ENCODE assay signal across 27 cellular contexts in the genomic region with DNA sequence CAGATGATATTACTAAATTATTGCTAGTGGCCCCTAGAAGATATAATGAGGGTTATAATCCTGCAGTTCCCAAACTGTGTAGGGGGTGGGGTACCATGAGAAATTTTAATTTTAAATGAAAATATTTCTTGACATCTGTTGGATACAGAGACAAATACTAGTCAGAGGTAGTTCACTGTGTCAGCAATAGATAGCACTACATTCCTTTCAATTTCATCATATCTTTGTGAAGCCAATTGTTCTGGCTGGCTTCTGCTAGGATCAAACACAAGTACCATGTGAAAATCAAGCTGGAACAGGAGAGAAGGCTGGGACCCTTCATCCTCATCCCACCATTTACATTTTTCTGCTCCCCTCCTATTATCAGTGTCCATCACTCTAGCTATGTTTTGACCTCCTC.
A peak's percentile ranks its signal among the peaks of the same experiment; 100 is the strongest.
DNase-seq lines count a peak whose midpoint lies in the region; ATAC-seq, FAIRE-seq and TF ChIP-seq lines count a peak whose summit lies in the region.
"Had no signal": no experiment of that assay in that cellular context is flagged by ENCODE, and none has a peak within 500 bp of the region (broad histone marks: within the 10 kb centered on the region; RNA-seq: fewer than 3 reads in every experiment).

No MANE protein-coding gene starts in this region.

- CTCF ChIA-PET in SK-N-SH (lab: Yijun Ruan, JAX) = no interaction called here

- H3F3A ChIP-seq in SK-N-SH (replicated peaks; ENCODE audit: insufficient read depth) = no peaks in the 10 kb centered on the region

- H2AFZ ChIP-seq in SK-N-SH (ENCODE audit: low read depth) (no peak overlapping the region), astrocyte (ENCODE audit: low read depth, low read length) (no peak overlapping the region)
- H2AFZ ChIP-seq: GM23248 had no signal

- H3K9ac ChIP-seq in SK-N-SH (no peak overlapping the region), astrocyte (ENCODE audit: low read length) (no peak overlapping the region)
- H3K9ac ChIP-seq: GM23248 had no signal

- no peaks in the 10 kb centered on the region for H3K27me3 ChIP-seq in SK-N-SH (ENCODE audit: insufficient read depth)
- H3K27me3 ChIP-seq in astrocyte (ENCODE audit: insufficient read depth, low read length) = no peaks in the 10 kb centered on the region
- H3K27me3 ChIP-seq in foreskin keratinocyte = no peaks in the 10 kb centered on the region
- H3K27me3 ChIP-seq: MG63, SJCRH30 had no signal

- H3K27ac Mint-ChIP-seq in astrocyte (ENCODE audit: unreplicated experiment) = peak overlapping the region; percentile 63
- H3K27ac Mint-ChIP-seq: B cell; CD8-positive, alpha-beta T cell; HFFc6 had no signal

- H3K79me2 ChIP-seq in SK-N-SH (ENCODE audit: insufficient read depth) (no peaks in the 10 kb centered on the region), astrocyte (ENCODE audit: insufficient read depth, low read length) (no peaks in the 10 kb centered on the region)

- no peak for TF ChIP-seq RAD21 in SK-N-SH (IDR thresholded peaks at IDR 0.05; ENCODE audit: low read length)

- no peaks in the 10 kb centered on the region for H4K20me1 ChIP-seq in SK-N-SH (ENCODE audit: insufficient read depth)
- no peaks in the 10 kb centered on the region for H4K20me1 ChIP-seq in astrocyte (ENCODE audit: insufficient read depth, low read length)

- H3K9me2 ChIP-seq in SK-N-SH = no peaks in the 10 kb centered on the region

- POLR2A ChIA-PET in SK-N-SH (lab: Yijun Ruan, JAX) = no interaction called here

- no peaks in the 10 kb centered on the region for H3K27me3 Mint-ChIP-seq in astrocyte (ENCODE audit: low read depth, unreplicated experiment)
- H3K27me3 Mint-ChIP-seq: B cell had no signal

- H3K4me3 Mint-ChIP-seq in astrocyte (ENCODE audit: unreplicated experiment) = no peak overlapping the region
- H3K4me3 Mint-ChIP-seq: B cell; CD8-positive, alpha-beta T cell; HFFc6 had no signal

- TF ChIP-seq CTCF in SK-N-SH (IDR thresholded peaks at IDR 0.05) (no peak), astrocyte (IDR thresholded peaks at IDR 0.05; ENCODE audit: insufficient read depth, low read depth, low read length) (no peak), foreskin keratinocyte (conservative IDR thresholded peaks at IDR 0.05) (peak; percentile 4)

- no peaks in the 10 kb centered on the region for H3K36me3 Mint-ChIP-seq in astrocyte (ENCODE audit: low read depth, unreplicated experiment)
- H3K36me3 Mint-ChIP-seq: CD8-positive, alpha-beta T cell had no signal

- H3K4me1 Mint-ChIP-seq in astrocyte (ENCODE audit: low read depth, unreplicated experiment) = peaks cover 12% of the 10 kb centered on the region
- H3K4me1 Mint-ChIP-seq: B cell had no signal

- H3K9me3 Mint-ChIP-seq in astrocyte (ENCODE audit: unreplicated experiment) = no peaks in the 10 kb centered on the region
- H3K9me3 Mint-ChIP-seq: HFFc6 had no signal

- intact Hi-C loops in Right ventricle myocardium superior (cut with DNase I) = no loop called here

- H3K4me1 ChIP-seq in SK-N-SH (ENCODE audit: control insufficient read depth in 1 of 2, insufficient read depth in 2 of 2, low read depth in 1 of 2, low read length in 1 of 2) = peaks cover 0 to 1% of the 10 kb centered on the region in 2 experiments; a peak in 2 of 4 replicates
- H3K4me1 ChIP-seq in astrocyte (ENCODE audit: insufficient read depth, low read length) = no peaks in the 10 kb centered on the region
- H3K4me1 ChIP-seq in foreskin keratinocyte = peaks cover 13% of the 10 kb centered on the region
- H3K4me1 ChIP-seq: Caco-2, SJCRH30 had no signal

- H3K27ac ChIP-seq in SK-N-SH (ENCODE audit: low read depth in 2 of 2, low read length in 1 of 2) (no peak overlapping the region), astrocyte (ENCODE audit: low read depth, low read length) (no peak overlapping the region), foreskin keratinocyte (no peak overlapping the region)
- H3K27ac ChIP-seq: 22Rv1, C4-2B, GM23248, SJCRH30 had no signal

- no peak overlapping the region for H3K4me2 ChIP-seq in SK-N-SH
- no peak overlapping the region for H3K4me2 ChIP-seq in astrocyte (ENCODE audit: low read length)

- H3K9me3 ChIP-seq in SK-N-SH (no peaks in the 10 kb centered on the region), astrocyte (ENCODE audit: insufficient read depth, low read depth, low read length) (no peaks in the 10 kb centered on the region)
- H3K9me3 ChIP-seq: Caco-2, MG63, SJCRH30 had no signal

- ATAC-seq in SK-N-SH treated with all-trans-retinoic acid at 6 μM for 48 hours (peak; percentile 60; the same call in 2 of the 3 replicates), foreskin keratinocyte (peak; percentile 69), Right ventricle myocardium superior (ENCODE audit: poor library complexity) (no peak), esophagus mucosa (no peak)
- ATAC-seq: CD8-positive, alpha-beta T cell; PC-3 had no signal

- no peak overlapping the region for H3K4me3 ChIP-seq in SK-N-SH (ENCODE audit: low read depth in 2 of 2, low read length in 1 of 2)
- H3K4me3 ChIP-seq in astrocyte (ENCODE audit: insufficient read depth, low read depth, low read length) = no peak overlapping the region
- H3K4me3 ChIP-seq: GM23248, MG63, SJCRH30 had no signal

- no peak for TF ChIP-seq EP300 in SK-N-SH (IDR thresholded peaks at IDR 0.05; ENCODE audit: borderline replicate concordance in 1 of 2, low read depth in 1 of 2, low read length in 1 of 2)

- no peaks in the 10 kb centered on the region for H3K36me3 ChIP-seq in SK-N-SH (replicated peaks in 1 of 2; ENCODE audit: control insufficient read depth in 1 of 2, insufficient read depth in 2 of 2, low read length in 1 of 2)
- no peaks in the 10 kb centered on the region for H3K36me3 ChIP-seq in astrocyte (ENCODE audit: insufficient read depth, low read length)
- H3K36me3 ChIP-seq: MG63, SJCRH30 had no signal

- no peak for DNase-seq in SK-N-SH
- no peak for DNase-seq in astrocyte (ENCODE audit: low read depth)
- DNase-seq in foreskin keratinocyte = no peak
- DNase-seq in superior temporal gyrus (ENCODE audit: extremely low spot score) = no peak
- DNase-seq in Right ventricle myocardium superior = no peak
- DNase-seq: Caco-2; CD8-positive, alpha-beta T cell; DMS79; GM23248; H7; HFFc6; KG1; MG63; NCI-H2029; NCI-H446 treated with DMSO at 0.1 percent for 48 hours; NCI-H526; NCI-H82; NK-92 treated with Interleukin-12 subunit alpha and Interleukin-12 subunit beta, amount 100 ng/mL, for 24 hours; PC-3; SJCRH30 had no signal

- no peak for FAIRE-seq in astrocyte (lab: Jason Lieb, UNC)
- FAIRE-seq: GM19239, HTR-8/SVneo had no signal

TF ChIP-seq in SK-N-SH treated with all-trans-retinoic acid at 6 μM for 48 hours, 23 proteins besides CTCF, POLR2A, EP300 and RAD21 (continues in another document):
- no peak for TF ChIP-seq BACH2 (CRISPR knock-in tag; IDR thresholded peaks at IDR 0.05; ENCODE audit: borderline replicate concordance)
- TF ChIP-seq SNAI2 (CRISPR knock-in tag; IDR thresholded peaks at IDR 0.05) = no peak
- TF ChIP-seq POU6F1 (CRISPR knock-in tag; IDR thresholded peaks at IDR 0.05; ENCODE audit: borderline replicate concordance, low read depth) = no peak

TF ChIP-seq in SK-N-SH, 30 proteins besides CTCF, POLR2A, EP300 and RAD21 (continues in another document):
- TF ChIP-seq, protein P1, sequence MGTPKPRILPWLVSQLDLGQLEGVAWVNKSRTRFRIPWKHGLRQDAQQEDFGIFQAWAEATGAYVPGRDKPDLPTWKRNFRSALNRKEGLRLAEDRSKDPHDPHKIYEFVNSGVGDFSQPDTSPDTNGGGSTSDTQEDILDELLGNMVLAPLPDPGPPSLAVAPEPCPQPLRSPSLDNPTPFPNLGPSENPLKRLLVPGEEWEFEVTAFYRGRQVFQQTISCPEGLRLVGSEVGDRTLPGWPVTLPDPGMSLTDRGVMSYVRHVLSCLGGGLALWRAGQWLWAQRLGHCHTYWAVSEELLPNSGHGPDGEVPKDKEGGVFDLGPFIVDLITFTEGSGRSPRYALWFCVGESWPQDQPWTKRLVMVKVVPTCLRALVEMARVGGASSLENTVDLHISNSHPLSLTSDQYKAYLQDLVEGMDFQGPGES (IDR thresholded peaks at IDR 0.05; ENCODE audit: low read depth, low read length) = no peak
- TF ChIP-seq FOSL2 (IDR thresholded peaks at IDR 0.05; ENCODE audit: borderline replicate concordance, low read depth) = no peak
- TF ChIP-seq, protein P2, sequence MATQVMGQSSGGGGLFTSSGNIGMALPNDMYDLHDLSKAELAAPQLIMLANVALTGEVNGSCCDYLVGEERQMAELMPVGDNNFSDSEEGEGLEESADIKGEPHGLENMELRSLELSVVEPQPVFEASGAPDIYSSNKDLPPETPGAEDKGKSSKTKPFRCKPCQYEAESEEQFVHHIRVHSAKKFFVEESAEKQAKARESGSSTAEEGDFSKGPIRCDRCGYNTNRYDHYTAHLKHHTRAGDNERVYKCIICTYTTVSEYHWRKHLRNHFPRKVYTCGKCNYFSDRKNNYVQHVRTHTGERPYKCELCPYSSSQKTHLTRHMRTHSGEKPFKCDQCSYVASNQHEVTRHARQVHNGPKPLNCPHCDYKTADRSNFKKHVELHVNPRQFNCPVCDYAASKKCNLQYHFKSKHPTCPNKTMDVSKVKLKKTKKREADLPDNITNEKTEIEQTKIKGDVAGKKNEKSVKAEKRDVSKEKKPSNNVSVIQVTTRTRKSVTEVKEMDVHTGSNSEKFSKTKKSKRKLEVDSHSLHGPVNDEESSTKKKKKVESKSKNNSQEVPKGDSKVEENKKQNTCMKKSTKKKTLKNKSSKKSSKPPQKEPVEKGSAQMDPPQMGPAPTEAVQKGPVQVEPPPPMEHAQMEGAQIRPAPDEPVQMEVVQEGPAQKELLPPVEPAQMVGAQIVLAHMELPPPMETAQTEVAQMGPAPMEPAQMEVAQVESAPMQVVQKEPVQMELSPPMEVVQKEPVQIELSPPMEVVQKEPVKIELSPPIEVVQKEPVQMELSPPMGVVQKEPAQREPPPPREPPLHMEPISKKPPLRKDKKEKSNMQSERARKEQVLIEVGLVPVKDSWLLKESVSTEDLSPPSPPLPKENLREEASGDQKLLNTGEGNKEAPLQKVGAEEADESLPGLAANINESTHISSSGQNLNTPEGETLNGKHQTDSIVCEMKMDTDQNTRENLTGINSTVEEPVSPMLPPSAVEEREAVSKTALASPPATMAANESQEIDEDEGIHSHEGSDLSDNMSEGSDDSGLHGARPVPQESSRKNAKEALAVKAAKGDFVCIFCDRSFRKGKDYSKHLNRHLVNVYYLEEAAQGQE (IDR thresholded peaks at IDR 0.05; ENCODE audit: low read depth, low read length) = no peak
- TF ChIP-seq, protein P3, sequence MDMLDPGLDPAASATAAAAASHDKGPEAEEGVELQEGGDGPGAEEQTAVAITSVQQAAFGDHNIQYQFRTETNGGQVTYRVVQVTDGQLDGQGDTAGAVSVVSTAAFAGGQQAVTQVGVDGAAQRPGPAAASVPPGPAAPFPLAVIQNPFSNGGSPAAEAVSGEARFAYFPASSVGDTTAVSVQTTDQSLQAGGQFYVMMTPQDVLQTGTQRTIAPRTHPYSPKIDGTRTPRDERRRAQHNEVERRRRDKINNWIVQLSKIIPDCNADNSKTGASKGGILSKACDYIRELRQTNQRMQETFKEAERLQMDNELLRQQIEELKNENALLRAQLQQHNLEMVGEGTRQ (IDR thresholded peaks at IDR 0.05; ENCODE audit: borderline replicate concordance, low read depth, low read length) = no peak
- TF ChIP-seq POLR2AphosphoS5 (IDR thresholded peaks at IDR 0.05; ENCODE audit: low read depth, low read length) = no peak

Comparison
In these comparisons a context has a peak if more than half of its experiments do, and no peak if none do; other contexts are left out.
1. ATAC-seq: peak in SK-N-SH treated with all-trans-retinoic acid at 6 μM for 48 hours (single experiment) and foreskin keratinocyte (single experiment); none in Right ventricle myocardium superior (single experiment) and esophagus mucosa (single experiment).